ENCODE assay signal across 16 cellular contexts in the genomic region with DNA sequence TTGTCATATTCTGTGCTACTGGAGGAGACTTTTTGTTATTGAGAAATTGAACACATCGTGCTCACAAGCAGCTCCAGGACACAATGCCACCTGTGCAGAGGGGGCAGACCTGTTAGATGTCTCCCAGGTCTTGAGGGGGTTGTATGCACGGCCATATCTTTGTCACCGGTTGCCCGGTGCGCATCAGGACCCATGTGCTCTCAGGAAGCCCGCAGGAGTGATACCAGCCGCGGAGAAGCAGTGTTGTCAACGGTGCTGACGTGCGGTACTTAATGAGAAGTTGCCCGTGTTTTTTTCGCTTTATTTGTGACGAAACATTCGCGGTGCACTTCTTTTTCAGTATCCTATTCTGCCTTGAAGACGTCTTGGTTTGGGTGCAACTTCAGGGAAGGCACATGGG.
A peak's percentile ranks its signal among the peaks of the same experiment; 100 is the strongest.
DNase-seq lines count a peak whose midpoint lies in the region; ATAC-seq and TF ChIP-seq lines count a peak whose summit lies in the region.
"Had no signal": no experiment of that assay in that cellular context is flagged by ENCODE, and none has a peak within 500 bp of the region (broad histone marks: within the 10 kb centered on the region; RNA-seq: fewer than 3 reads in every experiment).

No MANE protein-coding gene starts in this region.

- H3K4me3 ChIP-seq in RWPE2 (ENCODE audit: severe bottlenecking) (no peak overlapping the region), suprapubic skin (no peak overlapping the region)
- H3K4me3 ChIP-seq: BLaER1 had no signal

- no peaks in the 10 kb centered on the region for H3K36me3 ChIP-seq in RWPE2 (ENCODE audit: low read depth)
- H3K36me3 ChIP-seq in suprapubic skin = no peaks in the 10 kb centered on the region
- H3K36me3 ChIP-seq: BLaER1 had no signal

- H3K27ac ChIP-seq in RWPE2 (ENCODE audit: poor library complexity, severe bottlenecking) (no peak overlapping the region), suprapubic skin (no peak overlapping the region)
- H3K27ac ChIP-seq: 22Rv1, BLaER1 had no signal

- H3K27ac Mint-ChIP-seq in activated naive CD4-positive, alpha-beta T cell treated with anti-CD3 and anti-CD28 coated beads, Interleukin-2, amount 10 ng/mL, durations not matched to agents 7 days and 5 days = no peak overlapping the region
- H3K27ac Mint-ChIP-seq: CD4-positive, CD25-positive, alpha-beta regulatory T cell had no signal

- TF ChIP-seq CTCF in RWPE2 (IDR thresholded peaks at IDR 0.05; ENCODE audit: poor library complexity, severe bottlenecking) (no peak), suprapubic skin (IDR thresholded peaks at IDR 0.05) (no peak)

- H3K9me3 ChIP-seq in RWPE2 (ENCODE audit: severe bottlenecking) (no peaks in the 10 kb centered on the region), suprapubic skin (no peaks in the 10 kb centered on the region)
- H3K9me3 ChIP-seq: BLaER1 had no signal

- no peaks in the 10 kb centered on the region for H3K36me3 Mint-ChIP-seq in activated naive CD4-positive, alpha-beta T cell treated with anti-CD3 and anti-CD28 coated beads, Interleukin-2, amount 10 ng/mL, durations not matched to agents 7 days and 5 days
- H3K36me3 Mint-ChIP-seq: CD4-positive, CD25-positive, alpha-beta regulatory T cell had no signal

- H3K9me3 Mint-ChIP-seq in activated naive CD4-positive, alpha-beta T cell treated with anti-CD3 and anti-CD28 coated beads, Interleukin-2, amount 10 ng/mL, durations not matched to agents 7 days and 5 days = no peaks in the 10 kb centered on the region

- no peak overlapping the region for H3K4me3 Mint-ChIP-seq in activated naive CD4-positive, alpha-beta T cell treated with anti-CD3 and anti-CD28 coated beads, Interleukin-2, amount 10 ng/mL, durations not matched to agents 7 days and 5 days
- H3K4me3 Mint-ChIP-seq: CD4-positive, CD25-positive, alpha-beta regulatory T cell; HFFc6 had no signal

- H3K4me1 ChIP-seq in RWPE2 (ENCODE audit: insufficient read depth, poor library complexity, severe bottlenecking) = no peaks in the 10 kb centered on the region
- no peaks in the 10 kb centered on the region for H3K4me1 ChIP-seq in suprapubic skin
- H3K4me1 ChIP-seq: BLaER1 had no signal

- TF ChIP-seq POLR2A in suprapubic skin (IDR thresholded peaks at IDR 0.05) = no peak

- ATAC-seq in RWPE2 (ENCODE audit: low read depth) = no peak
- ATAC-seq in GM18517 (IDR thresholded peaks at IDR 0.05; ENCODE audit: unreplicated experiment) = no peak

- H3K27me3 ChIP-seq in RWPE2 (ENCODE audit: insufficient read depth, poor library complexity, severe bottlenecking) (no peaks in the 10 kb centered on the region), suprapubic skin (no peaks in the 10 kb centered on the region)
- H3K27me3 ChIP-seq: BLaER1 had no signal

- no peaks in the 10 kb centered on the region for H3K4me1 Mint-ChIP-seq in activated naive CD4-positive, alpha-beta T cell treated with anti-CD3 and anti-CD28 coated beads, Interleukin-2, amount 10 ng/mL, durations not matched to agents 7 days and 5 days
- H3K4me1 Mint-ChIP-seq: CD4-positive, CD25-positive, alpha-beta regulatory T cell had no signal

- DNase-seq in activated naive CD4-positive, alpha-beta T cell treated with anti-CD3 and anti-CD28 coated beads, Interleukin-2, amount 10 ng/mL, durations not matched to agents 7 days and 5 days = peak; percentile 17
- DNase-seq in activated naive CD4-positive, alpha-beta T cell (lab: John Stamatoyannopoulos, UW) = no peak
- DNase-seq in RWPE2 (ENCODE audit: low spot score) (peak; percentile 45), mesenteric fat pad (ENCODE audit: low spot score) (peak; percentile 39), suprapubic skin (ENCODE audit: low spot score in 2 of 2) (peak; percentile 10 to 47), NCI-H345 (lab: John Stamatoyannopoulos, UW) (no peak)
- DNase-seq in stimulated activated CD4-positive, alpha-beta T cell treated with anti-CD3 and anti-CD28 coated beads, Interleukin-4, amount 100 ng/mL, for 24 hours = no peak
- DNase-seq: CD4-positive, CD25-positive, alpha-beta regulatory T cell; DMS53; GF-D8; HCEC 1CT; HFFc6; IMR-90 had no signal

- 93% methylated on average over 16 of the region's 17 CpGs for WGBS in suprapubic skin

- no peak for TF ChIP-seq EP300 in suprapubic skin (IDR thresholded peaks at IDR 0.05)

- CTCF ChIA-PET in activated naive CD4-positive, alpha-beta T cell treated with anti-CD3 and anti-CD28 coated beads, Interleukin-2, amount 10 ng/mL, durations not matched to agents 7 days and 5 days (lab: Charles Lee) = no interaction called here

- H3K27me3 Mint-ChIP-seq in activated naive CD4-positive, alpha-beta T cell treated with anti-CD3 and anti-CD28 coated beads, Interleukin-2, amount 10 ng/mL, durations not matched to agents 7 days and 5 days = no peaks in the 10 kb centered on the region

Comparison
In these comparisons a context has a peak if more than half of its experiments do, and no peak if none do; other contexts are left out.
1. DNase-seq: peak in activated naive CD4-positive, alpha-beta T cell treated with anti-CD3 and anti-CD28 coated beads, Interleukin-2, amount 10 ng/mL, durations not matched to agents 7 days and 5 days (single experiment), RWPE2 (single experiment), mesenteric fat pad (single experiment) and suprapubic skin (2 of 2); none in activated naive CD4-positive, alpha-beta T cell (0 of 4), stimulated activated CD4-positive, alpha-beta T cell treated with anti-CD3 and anti-CD28 coated beads, Interleukin-4, amount 100 ng/mL, for 24 hours (single experiment) and NCI-H345 (single experiment).